In the genomic region with DNA sequence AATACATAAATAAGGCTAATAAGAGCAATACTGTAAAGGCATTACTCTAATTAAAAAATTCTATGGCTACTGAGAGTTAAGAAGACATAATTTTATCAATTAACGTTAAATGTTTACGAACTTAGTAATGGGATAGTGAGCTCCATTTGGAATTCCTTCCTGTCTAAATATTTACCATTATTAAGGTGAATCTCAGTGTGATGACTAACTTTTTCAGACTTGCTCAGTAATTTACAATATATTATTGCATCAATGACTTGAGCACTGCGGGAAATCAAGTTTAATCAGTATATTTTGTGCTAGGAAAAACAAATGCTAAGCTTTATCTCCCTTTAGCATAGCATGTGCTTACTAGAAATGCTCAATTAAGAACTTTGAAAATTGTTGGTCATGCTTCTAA, we compare ENCODE assay signal across 28 cellular contexts.
"Had no signal": no experiment of that assay in that cellular context is flagged by ENCODE, and none has a peak within 500 bp of the region (broad histone marks: within the 10 kb centered on the region; RNA-seq: fewer than 3 reads in every experiment).

No MANE protein-coding gene starts in this region.

- H3K27ac ChIP-seq: stomach, suprapubic skin, testis, thoracic aorta, thyroid gland, tibial artery, tibial nerve, transverse colon, upper lobe of left lung, upper lobe of right lung, uterus, vagina had no signal

- H3K4me1 ChIP-seq: stomach, suprapubic skin, testis, thyroid gland, tibial artery, tibial nerve, transverse colon, upper lobe of left lung, upper lobe of right lung, uterus, vagina had no signal

- H3K9me3 ChIP-seq: suprapubic skin, testis, thoracic aorta, thyroid gland, tibial artery, transverse colon, upper lobe of right lung, uterus, vagina had no signal

- H3K4me3 ChIP-seq: stomach, suprapubic skin, testis, thoracic aorta, thyroid gland, tibial artery, tibial nerve, transverse colon, upper lobe of left lung, upper lobe of right lung, uterus, vagina had no signal

- H3K4me1 Mint-ChIP-seq: stimulated activated effector memory CD8-positive, alpha-beta T cell treated with anti-CD3 and anti-CD28 coated beads, Interleukin-12 subunit alpha, Interleukin-12 subunit beta, amount 100 ng/mL, for 72 hours; stimulated activated memory B cell treated with anti-CD40 and anti-IgM and Interleukin-4, amounts not matched to agents 10 μg/mL and 1 μg/mL and 100 μg/mL, for 72 hours; stimulated activated naive B cell treated with anti-CD40 and anti-IgM and Interleukin-4, amounts not matched to agents 10 μg/mL and 1 μg/mL and 100 μg/mL, for 72 hours; stimulated activated naive CD8-positive, alpha-beta T cell treated with anti-CD3 and anti-CD28 coated beads, Interleukin-15, amount 100 ng/mL, for 72 hours had no signal

- H3K27me3 ChIP-seq: stomach, suprapubic skin, testis, thyroid gland, tibial artery, tibial nerve, transverse colon, upper lobe of left lung, upper lobe of right lung, uterus, vagina had no signal

- DNase-seq: stimulated activated CD4-positive, alpha-beta T cell treated with anti-CD3 and anti-CD28 coated beads, Interleukin-2, amount 100 ng/mL, for 48 hours; stimulated activated CD4-positive, alpha-beta T cell treated with anti-CD3 and anti-CD28 coated beads, Interleukin-4, amount 100 ng/mL, for 1 hour; stimulated activated CD4-positive, alpha-beta T cell treated with anti-CD3 and anti-CD28 coated beads, Interleukin-4, amount 100 ng/mL, for 24 hours; stimulated activated CD4-positive, alpha-beta T cell treated with anti-CD3 and anti-CD28 coated beads, Interleukin-4, amount 100 ng/mL, for 4 hours; stimulated activated CD8-positive, alpha-beta memory T cell treated with anti-CD3 and anti-CD28 coated beads, Interleukin-4, amount 100 ng/mL, for 48 hours; stimulated activated naive B cell treated with anti-CD40 and anti-IgM and Interleukin-4, amounts not matched to agents 10 μg/mL and 1 μg/mL and 100 μg/mL, for 72 hours; stimulated activated naive CD4-positive, alpha-beta T cell; stimulated activated naive CD4-positive, alpha-beta T cell treated with Interleukin-2 at 50 U/mL for 16 hours; stimulated activated naive CD8-positive, alpha-beta T cell treated with anti-CD3 and anti-CD28 coated beads, Interleukin-15, amount 100 ng/mL, for 72 hours; stimulated activated naive CD8-positive, alpha-beta T cell treated with anti-CD3 and anti-CD28 coated beads, Interleukin-15, Interleukin-2, amounts not matched to agents 100 U/mL and 50 U/mL, for 24 hours; stomach; substantia nigra; testis; thyroid gland; tibial artery; transverse colon; trophoblast cell; upper lobe of left lung; upper lobe of right lung; uterus had no signal

- H3K36me3 ChIP-seq: stomach, suprapubic skin, thoracic aorta, thyroid gland, tibial artery, tibial nerve, transverse colon, upper lobe of left lung, upper lobe of right lung, vagina had no signal

- H3K27me3 Mint-ChIP-seq: stimulated activated memory B cell treated with anti-CD40 and anti-IgM and Interleukin-4, amounts not matched to agents 10 μg/mL and 1 μg/mL and 100 μg/mL, for 72 hours; stimulated activated naive B cell treated with anti-CD40 and anti-IgM and Interleukin-4, amounts not matched to agents 10 μg/mL and 1 μg/mL and 100 μg/mL, for 72 hours; stimulated activated naive CD8-positive, alpha-beta T cell treated with anti-CD3 and anti-CD28 coated beads, Interleukin-15, amount 100 ng/mL, for 72 hours; stimulated activated naive CD8-positive, alpha-beta T cell treated with anti-CD3 and anti-CD28 coated beads, Interleukin-15, Interleukin-2, amounts not matched to agents 100 ng/mL and 50 ng/mL, for 24 hours; type B pancreatic cell had no signal

- H3K27ac Mint-ChIP-seq: stimulated activated effector memory CD8-positive, alpha-beta T cell treated with anti-CD3 and anti-CD28 coated beads, Interleukin-12 subunit alpha, Interleukin-12 subunit beta, amount 100 ng/mL, for 72 hours; stimulated activated memory B cell treated with anti-CD40 and anti-IgM and Interleukin-4, amounts not matched to agents 10 μg/mL and 1 μg/mL and 100 μg/mL, for 72 hours; stimulated activated naive B cell treated with anti-CD40 and anti-IgM and Interleukin-4, amounts not matched to agents 10 μg/mL and 1 μg/mL and 100 μg/mL, for 72 hours; stimulated activated naive CD8-positive, alpha-beta T cell treated with anti-CD3 and anti-CD28 coated beads, Interleukin-15, amount 100 ng/mL, for 72 hours; stimulated activated naive CD8-positive, alpha-beta T cell treated with anti-CD3 and anti-CD28 coated beads, Interleukin-15, Interleukin-2, amounts not matched to agents 100 ng/mL and 50 ng/mL, for 24 hours; type B pancreatic cell had no signal

- H3K36me3 Mint-ChIP-seq: stimulated activated effector memory CD8-positive, alpha-beta T cell treated with anti-CD3 and anti-CD28 coated beads, Interleukin-12 subunit alpha, Interleukin-12 subunit beta, amount 100 ng/mL, for 72 hours; stimulated activated memory B cell treated with anti-CD40 and anti-IgM and Interleukin-4, amounts not matched to agents 10 μg/mL and 1 μg/mL and 100 μg/mL, for 72 hours; stimulated activated naive B cell treated with anti-CD40 and anti-IgM and Interleukin-4, amounts not matched to agents 10 μg/mL and 1 μg/mL and 100 μg/mL, for 72 hours; type B pancreatic cell had no signal

- H3K9me3 Mint-ChIP-seq: type B pancreatic cell had no signal

- H3K4me3 Mint-ChIP-seq: stimulated activated effector memory CD8-positive, alpha-beta T cell treated with anti-CD3 and anti-CD28 coated beads, Interleukin-12 subunit alpha, Interleukin-12 subunit beta, amount 100 ng/mL, for 72 hours; stimulated activated memory B cell treated with anti-CD40 and anti-IgM and Interleukin-4, amounts not matched to agents 10 μg/mL and 1 μg/mL and 100 μg/mL, for 72 hours; stimulated activated naive B cell treated with anti-CD40 and anti-IgM and Interleukin-4, amounts not matched to agents 10 μg/mL and 1 μg/mL and 100 μg/mL, for 72 hours; stimulated activated naive CD8-positive, alpha-beta T cell treated with anti-CD3 and anti-CD28 coated beads, Interleukin-15, amount 100 ng/mL, for 72 hours; stimulated activated naive CD8-positive, alpha-beta T cell treated with anti-CD3 and anti-CD28 coated beads, Interleukin-15, Interleukin-2, amounts not matched to agents 100 ng/mL and 50 ng/mL, for 24 hours; type B pancreatic cell had no signal

- ATAC-seq: stimulated activated effector memory CD8-positive, alpha-beta T cell treated with anti-CD3 and anti-CD28 coated beads, Interleukin-12 subunit alpha, Interleukin-12 subunit beta, amount 100 ng/mL, for 72 hours; stimulated activated memory B cell treated with anti-CD40 and anti-IgM and Interleukin-4, amounts not matched to agents 10 μg/mL and 1 μg/mL and 100 μg/mL, for 72 hours; stimulated activated naive B cell treated with anti-CD40 and anti-IgM and Interleukin-4, amounts not matched to agents 10 μg/mL and 1 μg/mL and 100 μg/mL, for 72 hours; stimulated activated naive CD8-positive, alpha-beta T cell treated with anti-CD3 and anti-CD28 coated beads, Interleukin-15, amount 100 ng/mL, for 72 hours; stimulated activated naive CD8-positive, alpha-beta T cell treated with anti-CD3 and anti-CD28 coated beads, Interleukin-15, Interleukin-2, amounts not matched to agents 100 U/mL and 50 U/mL, for 24 hours; upper lobe of right lung had no signal
